Comparison of ENCODE assay signal across 9 cellular contexts in the genomic region with DNA sequence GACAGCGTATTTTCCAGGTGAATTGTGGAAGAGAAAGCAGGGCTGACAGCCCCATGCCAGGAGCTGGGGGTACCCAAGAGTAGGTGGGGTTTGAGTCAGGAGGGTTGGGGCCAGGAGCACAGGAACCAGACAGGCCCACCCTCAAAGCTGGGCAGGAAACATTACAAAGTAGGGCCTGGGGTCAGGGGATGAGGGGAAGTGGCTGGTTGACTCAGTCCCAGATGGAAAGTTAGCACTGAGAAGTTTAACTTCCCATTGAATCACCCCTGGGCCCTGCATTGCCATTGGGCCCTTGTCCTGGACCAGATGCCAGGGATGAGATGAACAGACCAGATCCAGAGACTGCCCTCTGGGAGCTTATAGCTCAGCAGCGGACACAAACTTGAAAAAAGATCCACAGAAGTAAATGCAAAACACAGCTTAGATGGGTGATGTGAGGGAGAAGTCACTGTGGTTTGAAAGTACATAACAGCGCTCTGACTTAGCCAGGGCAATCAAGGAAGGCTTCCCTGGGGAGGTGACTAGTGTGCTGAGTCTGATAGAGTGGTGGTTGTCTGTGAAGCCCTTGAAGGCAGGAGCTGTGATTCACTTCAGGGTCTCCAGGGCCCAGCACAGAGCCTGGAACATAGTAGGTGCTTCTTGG. TPM values are rescaled to one million over a fixed set of nuclear protein-coding genes. Genes with fewer than 3 reads are reported as not detected.
DNase-seq lines count a peak whose midpoint lies in the region; ATAC-seq and TF ChIP-seq lines count a peak whose summit lies in the region.
"Had no signal": no experiment of that assay in that cellular context is flagged by ENCODE, and none has a peak within 500 bp of the region (broad histone marks: within the 10 kb centered on the region; RNA-seq: fewer than 3 reads in every experiment).

No MANE protein-coding gene starts in this region.

- no peak overlapping the region for H3K23ac ChIP-seq in mesenchymal stem cell (ENCODE audit: low read length in 2 of 2)

- H3K79me1 ChIP-seq in mesenchymal stem cell (replicated peaks; ENCODE audit: low read length, poor library complexity, severe bottlenecking) = peaks cover 26% of the 10 kb centered on the region

- TF ChIP-seq CTCF in right atrium auricular region (IDR thresholded peaks at IDR 0.05) = no peak
- no peak for TF ChIP-seq CTCF in astrocyte of the spinal cord (IDR thresholded peaks at IDR 0.05; ENCODE audit: low read depth, low read length)

- H3K36me3 ChIP-seq in right atrium auricular region (no peaks in the 10 kb centered on the region), mesenchymal stem cell (ENCODE audit: control insufficient read depth in 1 of 2, insufficient read depth in 2 of 2, low read depth in 1 of 2, low read length in 2 of 2) (peaks cover 10 to 12% of the 10 kb centered on the region in 2 experiments)

- peak overlapping the region in 1 of 2 experiments; percentile 43 for H2BK12ac ChIP-seq in mesenchymal stem cell (ENCODE audit: low read length in 2 of 2)

- no peak overlapping the region for H3K14ac ChIP-seq in mesenchymal stem cell (ENCODE audit: low read length in 2 of 2)

- H3K18ac ChIP-seq in mesenchymal stem cell (ENCODE audit: low read depth in 1 of 2, low read length in 2 of 2) = peak overlapping the region in 1 of 2 experiments; percentile 41

- no peak overlapping the region for H2AFZ ChIP-seq in mesenchymal stem cell (ENCODE audit: low read depth, low read length)

- H3K27me3 ChIP-seq in right atrium auricular region (no peaks in the 10 kb centered on the region), mesenchymal stem cell (ENCODE audit: control insufficient read depth in 1 of 2, insufficient read depth in 1 of 2, low read length in 2 of 2) (no peaks in the 10 kb centered on the region)

- H3K4ac ChIP-seq in mesenchymal stem cell (ENCODE audit: low read depth in 1 of 2, low read length in 2 of 2) = no peak overlapping the region

- H2BK15ac ChIP-seq in mesenchymal stem cell (ENCODE audit: low read depth, poor library complexity, severe bottlenecking) = peak overlapping the region; percentile 0

- peak overlapping the region; percentile 27 for H2BK120ac ChIP-seq in mesenchymal stem cell (ENCODE audit: low read depth, low read length)

- H3K9me3 ChIP-seq in right atrium auricular region = no peaks in the 10 kb centered on the region
- H3K9me3 ChIP-seq in mesenchymal stem cell (ENCODE audit: control insufficient read depth, low read length) = no peaks in the 10 kb centered on the region

- in situ Hi-C loops in astrocyte of the spinal cord (cut with HindIII; ENCODE audit: low sequenced_read_pairs) = no loop called here

- H4K8ac ChIP-seq in mesenchymal stem cell (ENCODE audit: low read length) = no peak overlapping the region

- peak overlapping the region; percentile 94 for H3K9ac ChIP-seq in mesenchymal stem cell (ENCODE audit: low read length)

- H4K91ac ChIP-seq in mesenchymal stem cell (ENCODE audit: low read length) = no peak overlapping the region

- intact Hi-C loops in left ventricle myocardium superior (cut with micrococcal nuclease) = no loop called here

- peak overlapping the region in 1 of 2 donors; percentile 91 for H3K4me3 ChIP-seq in right atrium auricular region
- H3K4me3 ChIP-seq in astrocyte of the spinal cord (ENCODE audit: low read depth, low read length) = no peak overlapping the region
- peak overlapping the region in 1 of 2 experiments; percentile 83 for H3K4me3 ChIP-seq in mesenchymal stem cell (ENCODE audit: insufficient read depth in 1 of 2, low read depth in 1 of 2, low read length in 2 of 2)

- H3K4me1 ChIP-seq in right atrium auricular region (peaks cover 0 to 27% of the 10 kb centered on the region in 2 donors), mesenchymal stem cell (ENCODE audit: control insufficient read depth, insufficient read depth, low read depth, low read length) (peaks cover 27% of the 10 kb centered on the region)

- ATAC-seq in left ventricle myocardium superior = no peak

- DNase-seq in right atrium auricular region (ENCODE audit: low spot score) = no peak
- DNase-seq in left ventricle myocardium superior = no peak
- DNase-seq in astrocyte of the spinal cord (ENCODE audit: low read depth, low spot score) = peak; percentile 51
- peak; percentile 76 for DNase-seq in mesenchymal stem cell
- no peak for DNase-seq in NCI-H1930 (lab: John Stamatoyannopoulos, UW)
- no peak for DNase-seq in DMS153 (lab: John Stamatoyannopoulos, UW)
- no peak for DNase-seq in NCI-H128 (lab: John Stamatoyannopoulos, UW; ENCODE audit: unreplicated experiment)
- no peak for DNase-seq in inferior parietal cortex (ENCODE audit: extremely low spot score)

- no peak overlapping the region for H3K4me2 ChIP-seq in mesenchymal stem cell (ENCODE audit: low read length, poor library complexity, severe bottlenecking)

- peak overlapping the region; percentile 2 for H2AK5ac ChIP-seq in mesenchymal stem cell (ENCODE audit: low read length, severe bottlenecking)

- 92% methylated on average over 3 of the region's 3 CpGs for WGBS in mesenchymal stem cell

- H2BK5ac ChIP-seq in mesenchymal stem cell (ENCODE audit: low read depth, low read length, poor library complexity, severe bottlenecking) = no peak overlapping the region

- H3K27ac ChIP-seq in right atrium auricular region (peak overlapping the region; percentile 100), mesenchymal stem cell (ENCODE audit: low read length, poor library complexity, severe bottlenecking) (no peak overlapping the region)
- H3K27ac ChIP-seq: HL-60 had no signal

RNA-seq across cellular contexts. Expression of gene MAFF, which starts 2.2 kb away (rescaled TPM):
- total RNA-seq in right atrium auricular region (10 to 100 TPM; 24.8 to 43.5 TPM), left ventricle myocardium superior (5.3 TPM)
- polyA plus RNA-seq in mesenchymal stem cell (2013, experiment 1 of 2) = 9.1 TPM
- 8.8 TPM for polyA plus RNA-seq in mesenchymal stem cell (2013, experiment 2 of 2)

RNA-seq across cellular contexts. Expression of gene PLA2G6, which starts 22.3 kb away (rescaled TPM):
- 10 to 100 TPM in 1 of 2 donors, 1 to 10 TPM in 1; 9.0 to 15.6 TPM for total RNA-seq in right atrium auricular region
- total RNA-seq in left ventricle myocardium superior = 17.0 TPM
- 3.7 TPM for polyA plus RNA-seq in mesenchymal stem cell (2013, experiment 1 of 2)
- 4.4 TPM for polyA plus RNA-seq in mesenchymal stem cell (2013, experiment 2 of 2)

Comparison
In these comparisons a context has a peak if more than half of its experiments do, and no peak if none do; other contexts are left out.
1. DNase-seq: peak in astrocyte of the spinal cord (single experiment) and mesenchymal stem cell (single experiment); none in right atrium auricular region (single experiment), left ventricle myocardium superior (single experiment), NCI-H1930 (0 of 2), DMS153 (single experiment), NCI-H128 (single experiment) and inferior parietal cortex (single experiment).